27 cellular contexts compared by ENCODE assay signal in genomic region chr3:53303549-53303948, GRCh38. TPM values are rescaled to one million over a fixed set of nuclear protein-coding genes. Genes with fewer than 3 reads are reported as not detected.
DNase-seq lines count a peak whose midpoint lies in the region; ATAC-seq and TF ChIP-seq lines count a peak whose summit lies in the region.
"Had no signal": no experiment of that assay in that cellular context is flagged by ENCODE, and none has a peak within 500 bp of the region (broad histone marks: within the 10 kb centered on the region; RNA-seq: fewer than 3 reads in every experiment).

No MANE protein-coding gene starts in this region.

- H3K27ac ChIP-seq in thyroid gland (peak overlapping the region; percentile 33 to 44 (median 39)), osteoblast (ENCODE audit: low read depth, low read length) (no peak overlapping the region)
- H3K27ac ChIP-seq: BLaER1, left lung, spleen had no signal

- peaks cover 14 to 16% of the 10 kb centered on the region in 2 donors for H3K36me3 ChIP-seq in thyroid gland
- peaks cover 23% of the 10 kb centered on the region for H3K36me3 ChIP-seq in osteoblast (ENCODE audit: insufficient read depth, low read length)

- H3K4me1 Mint-ChIP-seq in nephron progenitor cell, result no peaks in the 10 kb centered on the region
- H3K4me1 Mint-ChIP-seq: activated naive CD4-positive, alpha-beta T cell treated with anti-CD3 and anti-CD28 coated beads, Interleukin-2, amount 50 U/mL, for 24 hours; neural progenitor cell had no signal

- DNase-seq in Right ventricle myocardium inferior (ENCODE audit: missing footprints), result no peak
- no peak for DNase-seq in cardiac septum (ENCODE audit: low spot score)
- DNase-seq in fibroblast of the aortic adventitia (ENCODE audit: low read depth), result peak; percentile 18
- DNase-seq in nephron progenitor cell, result no peak
- DNase-seq in thyroid gland, result no peak
- DNase-seq in osteoblast (ENCODE audit: insufficient read length, low spot score, missing footprints), result no peak
- no peak for DNase-seq in kidney glomerular epithelial cell (lab: John Stamatoyannopoulos, UW)
- DNase-seq: activated CD4-positive, CD25-positive, alpha-beta regulatory T cell treated with anti-CD3 and anti-CD28 coated beads, Interleukin-2, amount 50 U/mL, for 72 hours; activated CD8-positive, alpha-beta memory T cell treated with anti-CD3 and anti-CD28 coated beads for 24 hours; activated T-cell treated with anti-CD3 and anti-CD28 coated beads, Interleukin-2, amount 50 U/mL, for 48 hours; body of pancreas; left lung; mucosa of descending colon; NCI-H1092 treated with DMSO at 0.1 percent for 48 hours; NCI-H2029 treated with DMSO at 0.1 percent for 48 hours; NCI-H226; NCI-H774; OCI-M1; SHP77 treated with DMSO at 0.1 percent for 48 hours; spleen; stimulated activated CD4-positive, alpha-beta T cell treated with anti-CD3 and anti-CD28 coated beads, Interleukin-4, amount 100 ng/mL, for 1 hour had no signal

- no peak overlapping the region for H3K4me2 ChIP-seq in osteoblast (ENCODE audit: insufficient read depth, low read length)
- H3K4me2 ChIP-seq: BLaER1, neural progenitor cell had no signal

- intact Hi-C loops in Right ventricle myocardium inferior (cut with DNase I) (loop anchor here (5.0 kb wide), 1 partner anchor 44 kb away; the partner anchor contains the start of gene DCP1A), cardiac septum (cut with DNase I) (loop anchor here (2.0 kb wide), 1 partner anchor 407 kb away; no protein-coding TSS in a partner anchor), thyroid gland (cut with DNase I) (loop anchor here (5.0 kb wide), 1 partner anchor 404 kb away; no protein-coding TSS in a partner anchor)

- TF ChIP-seq POLR2A in thyroid gland (IDR thresholded peaks at IDR 0.05), result no peak

- peaks cover 51% of the 10 kb centered on the region for H3K36me3 Mint-ChIP-seq in nephron progenitor cell (ENCODE audit: low read depth)

- H3K27me3 ChIP-seq in thyroid gland (no peaks in the 10 kb centered on the region), osteoblast (ENCODE audit: insufficient read depth, low read length) (no peaks in the 10 kb centered on the region)
- H3K27me3 ChIP-seq: BLaER1, body of pancreas, left lung, neural progenitor cell, spleen had no signal

- H3K4me3 ChIP-seq in fibroblast of the aortic adventitia (ENCODE audit: low read depth, low read length), result no peak overlapping the region
- H3K4me3 ChIP-seq in thyroid gland (replicated peaks in 1 of 3), result no peak overlapping the region
- H3K4me3 ChIP-seq in osteoblast (ENCODE audit: insufficient read depth, low read length), result no peak overlapping the region
- H3K4me3 ChIP-seq: BLaER1, body of pancreas, left lung, mucosa of descending colon, neural progenitor cell, spleen had no signal

- H4K20me1 ChIP-seq in osteoblast (ENCODE audit: insufficient read depth, low read length), result peaks cover 3% of the 10 kb centered on the region

- H3K4me1 ChIP-seq in thyroid gland, result peaks cover 0 to 14% of the 10 kb centered on the region in 2 donors
- no peaks in the 10 kb centered on the region for H3K4me1 ChIP-seq in osteoblast (ENCODE audit: insufficient read depth, low read length)
- H3K4me1 ChIP-seq: BLaER1, neural progenitor cell had no signal

- peak; percentile 81 for ATAC-seq in Right ventricle myocardium inferior
- ATAC-seq in activated CD4-positive, CD25-positive, alpha-beta regulatory T cell treated with anti-CD3 and anti-CD28 coated beads, Interleukin-2, amount 50 U/mL, for 24 hours, result no peak
- ATAC-seq: mucosa of descending colon had no signal

- peak overlapping the region; percentile 75 for H3K27ac Mint-ChIP-seq in nephron progenitor cell
- H3K27ac Mint-ChIP-seq: activated naive CD4-positive, alpha-beta T cell treated with anti-CD3 and anti-CD28 coated beads, Interleukin-2, amount 50 U/mL, for 24 hours; dendritic cell treated with granulocyte-macrophage colony-stimulating factor and Interleukin-4, amounts not matched to agents 40 ng/mL and 50 ng/mL, for 4 days; neural progenitor cell; stimulated activated naive CD8-positive, alpha-beta T cell treated with anti-CD3 and anti-CD28 coated beads, Interleukin-15, Interleukin-2, amounts not matched to agents 100 ng/mL and 50 ng/mL, for 24 hours had no signal

- H3K9me3 ChIP-seq in thyroid gland (no peaks in the 10 kb centered on the region), osteoblast (ENCODE audit: low read depth, low read length) (no peaks in the 10 kb centered on the region)
- H3K9me3 ChIP-seq: BLaER1, body of pancreas, left lung, mucosa of descending colon, spleen had no signal

- H3K9me3 Mint-ChIP-seq in nephron progenitor cell, result no peaks in the 10 kb centered on the region
- H3K9me3 Mint-ChIP-seq: activated naive CD4-positive, alpha-beta T cell treated with anti-CD3 and anti-CD28 coated beads, Interleukin-2, amount 50 U/mL, for 24 hours; dendritic cell treated with granulocyte-macrophage colony-stimulating factor and Interleukin-4, amounts not matched to agents 40 ng/mL and 50 ng/mL, for 4 days; neural progenitor cell; stimulated activated naive CD8-positive, alpha-beta T cell treated with anti-CD3 and anti-CD28 coated beads, Interleukin-15, Interleukin-2, amounts not matched to agents 100 ng/mL and 50 ng/mL, for 24 hours had no signal

- no peak overlapping the region for H2AFZ ChIP-seq in osteoblast (ENCODE audit: low read length)
- H2AFZ ChIP-seq: neural progenitor cell had no signal

- H3K27me3 Mint-ChIP-seq in nephron progenitor cell (ENCODE audit: low read depth, poor library complexity), result no peaks in the 10 kb centered on the region
- H3K27me3 Mint-ChIP-seq: activated naive CD4-positive, alpha-beta T cell treated with anti-CD3 and anti-CD28 coated beads, Interleukin-2, amount 50 U/mL, for 24 hours; dendritic cell treated with granulocyte-macrophage colony-stimulating factor and Interleukin-4, amounts not matched to agents 40 ng/mL and 50 ng/mL, for 4 days; stimulated activated naive CD8-positive, alpha-beta T cell treated with anti-CD3 and anti-CD28 coated beads, Interleukin-15, Interleukin-2, amounts not matched to agents 100 ng/mL and 50 ng/mL, for 24 hours had no signal

- no peaks in the 10 kb centered on the region for H3K79me2 ChIP-seq in osteoblast (ENCODE audit: insufficient read depth, low read length)

- no peak overlapping the region for H3K4me3 Mint-ChIP-seq in nephron progenitor cell
- H3K4me3 Mint-ChIP-seq: activated naive CD4-positive, alpha-beta T cell treated with anti-CD3 and anti-CD28 coated beads, Interleukin-2, amount 50 U/mL, for 24 hours; dendritic cell treated with granulocyte-macrophage colony-stimulating factor and Interleukin-4, amounts not matched to agents 40 ng/mL and 50 ng/mL, for 4 days; neural progenitor cell; stimulated activated naive CD8-positive, alpha-beta T cell treated with anti-CD3 and anti-CD28 coated beads, Interleukin-15, Interleukin-2, amounts not matched to agents 100 ng/mL and 50 ng/mL, for 24 hours had no signal

- TF ChIP-seq CTCF in fibroblast of the aortic adventitia (IDR thresholded peaks at IDR 0.05; ENCODE audit: insufficient read depth, low read length) (no peak), nephron progenitor cell (IDR thresholded peaks at IDR 0.05) (no peak), thyroid gland (IDR thresholded peaks at IDR 0.05) (no peak), osteoblast (IDR thresholded peaks at IDR 0.05; ENCODE audit: extremely low read depth, low read depth, low read length) (no peak)

- 72 to 82% methylated on average over 3 of the region's 3 CpGs for WGBS in thyroid gland, 2 donors

RNA-seq across cellular contexts. Expression of gene DCP1A, which starts 43.8 kb away (rescaled TPM):
- 17.7 TPM for total RNA-seq in Right ventricle myocardium inferior
- total RNA-seq in cardiac septum, result 17.3 TPM
- total RNA-seq in fibroblast of the aortic adventitia (ENCODE audit: low replicate concordance), result 13.1 and 16.4 TPM in 2 replicates
- 10 to 100 TPM; 20.9 to 30.6 (median 23.3) TPM for total RNA-seq in thyroid gland
- 14.4 and 16.6 TPM in 2 replicates for total RNA-seq in osteoblast

RNA-seq across cellular contexts. Expression of gene TKT, which starts 47.7 kb away (rescaled TPM):
- total RNA-seq in Right ventricle myocardium inferior (48.1 TPM), cardiac septum (34.6 TPM), fibroblast of the aortic adventitia (ENCODE audit: low replicate concordance) (265 and 457 TPM in 2 replicates), thyroid gland (100 to 1,000 TPM; 468 to 962 (median 800) TPM), osteoblast (413 and 453 TPM in 2 replicates)
